ENCODE assay signal across 8 cellular contexts in the genomic region with DNA sequence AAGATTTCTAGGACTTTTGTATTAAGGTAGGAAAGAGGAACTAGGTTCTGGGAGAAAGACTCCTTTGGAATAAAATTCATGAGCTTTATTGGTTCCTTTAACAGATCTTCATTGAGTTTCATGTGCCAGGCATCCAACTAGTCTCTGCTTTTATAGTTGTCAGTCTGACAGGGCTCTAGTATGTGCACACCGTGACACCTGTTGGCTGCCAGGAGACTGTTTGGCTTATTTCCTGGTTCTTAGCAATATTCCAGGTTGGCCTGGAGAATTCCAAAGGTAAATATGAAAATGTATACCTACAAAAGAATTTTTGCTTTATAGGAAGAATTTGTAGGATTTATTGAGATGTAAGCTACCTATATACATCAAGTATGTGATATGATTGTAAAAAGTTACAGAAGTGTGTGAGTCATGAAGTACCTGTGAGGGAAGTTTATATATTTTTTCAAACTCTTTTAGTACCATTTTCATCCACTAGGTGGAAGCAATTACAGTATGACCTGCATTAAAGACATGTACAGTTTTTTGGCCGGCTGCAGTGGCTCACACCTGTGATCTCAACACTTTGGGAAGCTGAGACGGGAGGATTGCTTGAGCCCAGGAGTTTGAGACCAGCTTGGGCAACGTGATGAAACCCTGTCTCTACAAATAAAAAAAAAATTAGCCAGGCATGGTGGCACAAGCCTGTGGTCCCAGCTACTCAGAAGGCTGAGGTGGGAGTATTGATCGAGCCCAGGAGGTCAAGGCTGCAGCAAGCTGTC. TPM values are rescaled to one million over a fixed set of nuclear protein-coding genes. Genes with fewer than 3 reads are reported as not detected.
A peak's percentile ranks its signal among the peaks of the same experiment; 100 is the strongest.
DNase-seq lines count a peak whose midpoint lies in the region; ATAC-seq and TF ChIP-seq lines count a peak whose summit lies in the region.

No MANE protein-coding gene starts in this region.

- H3K9me2 ChIP-seq in neural cell (ENCODE audit: insufficient read depth, low read length), result no peaks in the 10 kb centered on the region

- H3K27me3 ChIP-seq in CD4-positive, alpha-beta T cell (ENCODE audit: control insufficient read depth, insufficient read depth, low read length), result no peaks in the 10 kb centered on the region
- no peaks in the 10 kb centered on the region for H3K27me3 ChIP-seq in neural cell (ENCODE audit: insufficient read depth, low read depth, low read length)

- peak; percentile 81 for TF ChIP-seq RAD21 in neural cell (conservative IDR thresholded peaks at IDR 0.05)

- H3K27ac Mint-ChIP-seq in CD4-positive, alpha-beta T cell, result no peak overlapping the region
- peak overlapping the region in 1 of 2 donors; percentile 0 for H3K27ac Mint-ChIP-seq in T-cell
- H3K27ac Mint-ChIP-seq in activated T-helper 2 cell treated with anti-CD3 and anti-CD28 coated beads, Interferon-gamma antibody, Interleukin-2, Interleukin-4, amounts not matched to agents 10 μg/mL and 5 μg/mL and 100 μg/mL, durations not matched to agents 14 hours and 24 hours and 36 hours, result no peak overlapping the region

- ATAC-seq in CD4-positive, alpha-beta T cell (ENCODE audit: poor library complexity), result peak; percentile 75
- ATAC-seq in GM18861 (IDR thresholded peaks at IDR 0.05; ENCODE audit: unreplicated experiment) (peak; percentile 88), HG02970 (IDR thresholded peaks at IDR 0.05; ENCODE audit: low FRiP score, unreplicated experiment) (peak; percentile 67), T-cell (replicated peaks in 1 of 4) (peak in 3 of 4 experiments; percentile 40 to 76 (median 62)), esophagus mucosa (peak; percentile 85)

- no peak overlapping the region for H3K4me2 ChIP-seq in neural cell (ENCODE audit: low read length)

- peak; percentile 84 for TF ChIP-seq CTCF in CD4-positive, alpha-beta T cell (IDR thresholded peaks at IDR 0.05)
- peak; percentile 80 for TF ChIP-seq CTCF in neural cell (IDR thresholded peaks at IDR 0.05; ENCODE audit: poor library complexity, severe bottlenecking)

- H3F3A ChIP-seq in neural cell (ENCODE audit: insufficient read depth, low read length, poor library complexity, severe bottlenecking), result no peaks in the 10 kb centered on the region

- H3K4me1 Mint-ChIP-seq in CD4-positive, alpha-beta T cell (ENCODE audit: low read depth), result no peaks in the 10 kb centered on the region
- no peaks in the 10 kb centered on the region for H3K4me1 Mint-ChIP-seq in T-cell
- peaks cover 15% of the 10 kb centered on the region for H3K4me1 Mint-ChIP-seq in activated T-helper 2 cell treated with anti-CD3 and anti-CD28 coated beads, Interferon-gamma antibody, Interleukin-2, Interleukin-4, amounts not matched to agents 10 μg/mL and 5 μg/mL and 100 μg/mL, durations not matched to agents 14 hours and 24 hours and 36 hours (ENCODE audit: low read depth)

- H3K36me3 ChIP-seq in neural cell (ENCODE audit: insufficient read depth, low read length), result peaks cover 5% of the 10 kb centered on the region

- H3K4me3 ChIP-seq in neural cell (ENCODE audit: low read length), result no peak overlapping the region

- H3K9me3 Mint-ChIP-seq in CD4-positive, alpha-beta T cell, result no peaks in the 10 kb centered on the region
- no peaks in the 10 kb centered on the region for H3K9me3 Mint-ChIP-seq in T-cell
- H3K9me3 Mint-ChIP-seq in activated T-helper 2 cell treated with anti-CD3 and anti-CD28 coated beads, Interferon-gamma antibody, Interleukin-2, Interleukin-4, amounts not matched to agents 10 μg/mL and 5 μg/mL and 100 μg/mL, durations not matched to agents 14 hours and 24 hours and 36 hours, result no peaks in the 10 kb centered on the region

- intact Hi-C loops in CD4-positive, alpha-beta T cell (cut with DNase I, micrococcal nuclease), result loop anchor here in 1 of 2 experiments (5.0 kb wide), 1 partner anchor 232 kb away; no protein-coding TSS in a partner anchor
- intact Hi-C loops in activated T-helper 2 cell treated with anti-CD3 and anti-CD28 coated beads, Interferon-gamma antibody, Interleukin-2, Interleukin-4, amounts not matched to agents 10 μg/mL and 5 μg/mL and 100 μg/mL, durations not matched to agents 14 hours and 24 hours and 36 hours (cut with micrococcal nuclease), result loop anchor here (1.0 kb wide), 1 partner anchor 235 kb away; no protein-coding TSS in a partner anchor

- H3K9me3 ChIP-seq in CD4-positive, alpha-beta T cell (ENCODE audit: control insufficient read depth, low read length), result no peaks in the 10 kb centered on the region
- H3K9me3 ChIP-seq in neural cell (ENCODE audit: low read length), result no peaks in the 10 kb centered on the region

- peak in 1 of 10 experiments; percentile 7 for DNase-seq in CD4-positive, alpha-beta T cell
- DNase-seq in NCI-H146 treated with DMSO at 0.1 percent for 48 hours (lab: John Stamatoyannopoulos, UW; ENCODE audit: unreplicated experiment) (peak; percentile 58), T-cell (peak in 2 of 34 experiments; percentile 0 to 1)
- DNase-seq in activated T-helper 2 cell treated with anti-CD3 and anti-CD28 coated beads, Interferon-gamma antibody, Interleukin-2, Interleukin-4, amounts not matched to agents 10 μg/mL and 5 μg/mL and 100 μg/mL, durations not matched to agents 14 hours and 24 hours and 36 hours (ENCODE audit: low spot score), result no peak

- H2AFZ ChIP-seq in neural cell (ENCODE audit: low read depth, low read length), result no peak overlapping the region

- H3K4me3 Mint-ChIP-seq in CD4-positive, alpha-beta T cell, result no peak overlapping the region
- H3K4me3 Mint-ChIP-seq in T-cell, result no peak overlapping the region
- H3K4me3 Mint-ChIP-seq in activated T-helper 2 cell treated with anti-CD3 and anti-CD28 coated beads, Interferon-gamma antibody, Interleukin-2, Interleukin-4, amounts not matched to agents 10 μg/mL and 5 μg/mL and 100 μg/mL, durations not matched to agents 14 hours and 24 hours and 36 hours (ENCODE audit: low read depth), result no peak overlapping the region

- H3K9ac ChIP-seq in neural cell (ENCODE audit: low read length), result no peak overlapping the region

- CTCF ChIA-PET in CD4-positive, alpha-beta T cell (lab: Charles Lee), result interaction anchor here (1.0 to 1.3 kb wide), 2 partner anchors 14 to 20 kb away, joined by 3 read pairs; no protein-coding TSS in a partner anchor
- CTCF ChIA-PET in T-cell (lab: Charles Lee), result interaction anchor here (0.6 to 1.7 kb wide), 3 partner anchors 17 to 209 kb away, joined by 3 to 5 read pairs (median 3); no protein-coding TSS in a partner anchor

- no peaks in the 10 kb centered on the region for H4K20me1 ChIP-seq in neural cell (ENCODE audit: insufficient read depth)

- H3K27me3 Mint-ChIP-seq in CD4-positive, alpha-beta T cell, result no peaks in the 10 kb centered on the region
- no peaks in the 10 kb centered on the region for H3K27me3 Mint-ChIP-seq in T-cell
- no peaks in the 10 kb centered on the region for H3K27me3 Mint-ChIP-seq in activated T-helper 2 cell treated with anti-CD3 and anti-CD28 coated beads, Interferon-gamma antibody, Interleukin-2, Interleukin-4, amounts not matched to agents 10 μg/mL and 5 μg/mL and 100 μg/mL, durations not matched to agents 14 hours and 24 hours and 36 hours (ENCODE audit: low read depth)

- no peaks in the 10 kb centered on the region for H3K79me2 ChIP-seq in neural cell (replicated peaks; ENCODE audit: insufficient read depth, low read length)

- H3K27ac ChIP-seq in CD4-positive, alpha-beta T cell (ENCODE audit: low read depth, low read length), result no peak overlapping the region
- no peak overlapping the region for H3K27ac ChIP-seq in neural cell (ENCODE audit: low read length)

- POLR2A ChIA-PET in CD4-positive, alpha-beta T cell (lab: Charles Lee), result interaction anchor here (0.7 kb wide), 1 partner anchor 212 kb away, joined by 3 read pairs; no protein-coding TSS in a partner anchor
- POLR2A ChIA-PET in T-cell (lab: Charles Lee), result no interaction called here

- H3K36me3 Mint-ChIP-seq in CD4-positive, alpha-beta T cell (ENCODE audit: low read depth), result peaks cover 32% of the 10 kb centered on the region
- H3K36me3 Mint-ChIP-seq in T-cell, result peaks cover 22% of the 10 kb centered on the region
- H3K36me3 Mint-ChIP-seq in activated T-helper 2 cell treated with anti-CD3 and anti-CD28 coated beads, Interferon-gamma antibody, Interleukin-2, Interleukin-4, amounts not matched to agents 10 μg/mL and 5 μg/mL and 100 μg/mL, durations not matched to agents 14 hours and 24 hours and 36 hours (ENCODE audit: low read depth), result peaks cover 40% of the 10 kb centered on the region

- TF ChIP-seq EP300 in neural cell (conservative IDR thresholded peaks at IDR 0.05; ENCODE audit: poor library complexity, severe bottlenecking), result no peak

TF ChIP-seq in neural cell, 6 proteins besides CTCF, POLR2A, EP300 and RAD21:
- no peak for TF ChIP-seq MXI1 (conservative IDR thresholded peaks at IDR 0.05; ENCODE audit: poor library complexity, severe bottlenecking)
- TF ChIP-seq SMC3 (conservative IDR thresholded peaks at IDR 0.05; ENCODE audit: poor library complexity), result peak; percentile 92

RNA-seq across cellular contexts. Expression of a gene that starts 35.2 kb away (rescaled TPM):
- 10 to 100 TPM; 70.8 to 73.5 TPM for total RNA-seq in CD4-positive, alpha-beta T cell
- total RNA-seq in T-cell (10 to 100 TPM; 25.6 to 39.4 (median 30.1) TPM), esophagus mucosa (17.7 TPM)
- polyA plus RNA-seq in neural cell, result 65.8 and 103 TPM in 2 replicates
- polyA minus RNA-seq in neural cell, result 61.4 and 75.4 TPM in 2 replicates
- 33.3 and 36.1 TPM in 2 replicates for total RNA-seq in activated T-helper 2 cell treated with anti-CD3 and anti-CD28 coated beads, Interferon-gamma antibody, Interleukin-2, Interleukin-4, amounts not matched to agents 10 μg/mL and 5 μg/mL and 100 μg/mL, durations not matched to agents 14 hours and 24 hours and 36 hours

RNA-seq across cellular contexts. Expression of a gene that starts 35.3 kb away (rescaled TPM):
- 1 to 10 TPM; 6.9 to 7.1 TPM for total RNA-seq in CD4-positive, alpha-beta T cell
- 10 to 100 TPM in 4 of 5 donors, 1 to 10 TPM in 1; 9.4 to 14.2 (median 12.2) TPM for total RNA-seq in T-cell
- total RNA-seq in esophagus mucosa, result 7.9 TPM
- 6.4 and 10.0 TPM in 2 replicates for polyA plus RNA-seq in neural cell
- 17.8 and 23.5 TPM in 2 replicates for polyA minus RNA-seq in neural cell
- total RNA-seq in activated T-helper 2 cell treated with anti-CD3 and anti-CD28 coated beads, Interferon-gamma antibody, Interleukin-2, Interleukin-4, amounts not matched to agents 10 μg/mL and 5 μg/mL and 100 μg/mL, durations not matched to agents 14 hours and 24 hours and 36 hours, result 26.9 and 27.2 TPM in 2 replicates
